ENCODE assay signal across 23 cellular contexts in genomic region chr1:219741011-219741859, GRCh38.
"Had no signal": no experiment of that assay in that cellular context is flagged by ENCODE, and none has a peak within 500 bp of the region (broad histone marks: within the 10 kb centered on the region; RNA-seq: fewer than 3 reads in every experiment).

No MANE protein-coding gene starts in this region.

- H3K36me3 ChIP-seq: esophagus squamous epithelium, left lung, lower lobe of right lung, neutrophil, pancreas, sigmoid colon, thoracic aorta, tibial nerve, upper lobe of left lung had no signal

- H3K27ac ChIP-seq: coronary artery, esophagus squamous epithelium, left lung, lower lobe of right lung, neutrophil, pancreas, sigmoid colon, thoracic aorta, tibial nerve, upper lobe of left lung had no signal

- H3K4me3 ChIP-seq: coronary artery, esophagus squamous epithelium, left lung, lower lobe of right lung, pancreas, sigmoid colon, thoracic aorta, tibial nerve, upper lobe of left lung had no signal

- H3K9me3 ChIP-seq: esophagus squamous epithelium, left lung, lower lobe of right lung, neutrophil, pancreas, sigmoid colon, thoracic aorta, tibial nerve, upper lobe of left lung had no signal

- ATAC-seq: left lung; lower lobe of right lung; natural killer cell; pancreas; stimulated activated effector memory CD8-positive, alpha-beta T cell treated with anti-CD3 and anti-CD28 coated beads, Interleukin-12 subunit alpha, Interleukin-12 subunit beta, amount 100 ng/mL, for 72 hours had no signal

- H3K27me3 ChIP-seq: esophagus squamous epithelium, left lung, neutrophil, pancreas, sigmoid colon, tibial nerve, upper lobe of left lung had no signal

- DNase-seq: dermis blood vessel endothelial cell; effector memory CD4-positive, alpha-beta T cell; erythroblast; esophagus squamous epithelium; foreskin melanocyte; glutamatergic neuron; kidney; left lung; lower lobe of right lung; natural killer cell; pancreas; retina; sigmoid colon; stimulated activated CD4-positive, alpha-beta T cell treated with anti-CD3 and anti-CD28 coated beads, Interleukin-2, amount 100 ng/mL, for 24 hours; stimulated activated CD4-positive, alpha-beta T cell treated with anti-CD3 and anti-CD28 coated beads, Interleukin-4, amount 100 ng/mL, for 24 hours; stimulated activated naive CD4-positive, alpha-beta T cell treated with Interleukin-2 at 50 U/mL for 16 hours; substantia nigra; upper lobe of left lung had no signal

- H3K4me1 ChIP-seq: esophagus squamous epithelium, left lung, lower lobe of right lung, pancreas, sigmoid colon had no signal
